Comparison of ENCODE assay signal across 32 cellular contexts in genomic region chr1:52576074-52576473, GRCh38. TPM values are rescaled to one million over a fixed set of nuclear protein-coding genes. Genes with fewer than 3 reads are reported as not detected.
"Had no signal": no experiment of that assay in that cellular context is flagged by ENCODE, and none has a peak within 500 bp of the region (broad histone marks: within the 10 kb centered on the region; RNA-seq: fewer than 3 reads in every experiment).

No MANE protein-coding gene starts in this region.

- H3K4me1 ChIP-seq: adrenal gland, gastrocnemius medialis, heart left ventricle had no signal

- H3K27me3 ChIP-seq: adrenal gland, body of pancreas, esophagus muscularis mucosa, foreskin keratinocyte, gastrocnemius medialis, heart left ventricle had no signal

- DNase-seq: activated CD4-positive, alpha-beta memory T cell treated with anti-CD3 and anti-CD28 coated beads, Interleukin-2, amount 10 ng/mL, durations not matched to agents 7 days and 5 days; activated CD4-positive, alpha-beta T cell treated with anti-CD3 and anti-CD28 coated beads for 1 hour; activated CD4-positive, alpha-beta T cell treated with anti-CD3 and anti-CD28 coated beads for 4 hours; activated CD4-positive, alpha-beta T cell treated with anti-CD3 and anti-CD28 coated beads, Interleukin-2, amount 10 ng/mL, durations not matched to agents 7 days and 5 days; activated CD4-positive, alpha-beta T cell treated with anti-CD3 and anti-CD28 coated beads, Interleukin-2, amount 50 U/mL, for 4 hours; activated CD8-positive, alpha-beta memory T cell treated with anti-CD3 and anti-CD28 coated beads, Interleukin-2, amount 50 U/mL, for 48 hours; activated gamma-delta T cell; activated naive CD4-positive, alpha-beta T cell; activated naive CD4-positive, alpha-beta T cell treated with anti-CD3 and anti-CD28 coated beads, Interleukin-2, amount 50 U/mL, for 16 hours; activated naive CD8-positive, alpha-beta T cell treated with anti-CD3 and anti-CD28 coated beads for 36 hours; activated naive CD8-positive, alpha-beta T cell treated with anti-CD3 and anti-CD28 coated beads, Interleukin-2, amount 50 U/mL, for 24 hours; activated T-cell treated with anti-CD3 and anti-CD28 coated beads for 4 hours; activated T-cell treated with anti-CD3 and anti-CD28 coated beads, Interleukin-2, amount 50 U/mL, for 24 hours; activated T-cell treated with anti-CD3 and anti-CD28 coated beads, Interleukin-2, amount 50 U/mL, for 72 hours; adrenal gland; amygdala; aorta; body of pancreas; caudate nucleus; cortex of kidney; dermis blood vessel endothelial cell; effector CD4-positive, alpha-beta T cell; effector memory CD8-positive, alpha-beta T cell; erythroblast; foreskin keratinocyte; gastrocnemius medialis; glutamatergic neuron; heart left ventricle; T-helper 1 cell; T-helper 2 cell had no signal

- H3K36me3 ChIP-seq: adrenal gland, esophagus muscularis mucosa, gastrocnemius medialis, heart left ventricle had no signal

- H3K9me3 Mint-ChIP-seq: activated naive CD8-positive, alpha-beta T cell treated with anti-CD3 and anti-CD28 coated beads for 36 hours; activated naive CD8-positive, alpha-beta T cell treated with anti-CD3 and anti-CD28 coated beads, Interleukin-2, amount 50 U/mL, for 24 hours; activated T-cell treated with anti-CD3 and anti-CD28 coated beads, Interleukin-2, amount 50 U/mL, for 24 hours; activated T-cell treated with anti-CD3 and anti-CD28 coated beads, Interleukin-2, amount 50 U/mL, for 72 hours; effector memory CD8-positive, alpha-beta T cell had no signal

- ATAC-seq: activated naive CD8-positive, alpha-beta T cell treated with anti-CD3 and anti-CD28 coated beads, Interleukin-2, amount 50 U/mL, for 24 hours; activated T-cell treated with anti-CD3 and anti-CD28 coated beads, Interleukin-2, amount 50 U/mL, for 72 hours; body of pancreas; effector memory CD8-positive, alpha-beta T cell; foreskin keratinocyte; gastrocnemius medialis; heart left ventricle had no signal

- H3K9me3 ChIP-seq: adrenal gland, body of pancreas, esophagus muscularis mucosa, gastrocnemius medialis, heart left ventricle had no signal

- H3K27ac Mint-ChIP-seq: activated CD4-positive, alpha-beta memory T cell treated with anti-CD3 and anti-CD28 coated beads, Interleukin-2, amount 10 ng/mL, durations not matched to agents 7 days and 5 days; activated CD4-positive, alpha-beta T cell treated with anti-CD3 and anti-CD28 coated beads, Interleukin-2, amount 10 ng/mL, durations not matched to agents 7 days and 5 days; activated naive CD8-positive, alpha-beta T cell treated with anti-CD3 and anti-CD28 coated beads for 36 hours; activated naive CD8-positive, alpha-beta T cell treated with anti-CD3 and anti-CD28 coated beads, Interleukin-2, amount 50 U/mL, for 24 hours; activated T-cell treated with anti-CD3 and anti-CD28 coated beads, Interleukin-2, amount 50 U/mL, for 24 hours; activated T-cell treated with anti-CD3 and anti-CD28 coated beads, Interleukin-2, amount 50 U/mL, for 72 hours; effector memory CD8-positive, alpha-beta T cell had no signal

- H3K4me3 Mint-ChIP-seq: activated CD4-positive, alpha-beta memory T cell treated with anti-CD3 and anti-CD28 coated beads, Interleukin-2, amount 10 ng/mL, durations not matched to agents 7 days and 5 days; activated CD4-positive, alpha-beta T cell treated with anti-CD3 and anti-CD28 coated beads, Interleukin-2, amount 10 ng/mL, durations not matched to agents 7 days and 5 days; activated naive CD8-positive, alpha-beta T cell treated with anti-CD3 and anti-CD28 coated beads for 36 hours; activated naive CD8-positive, alpha-beta T cell treated with anti-CD3 and anti-CD28 coated beads, Interleukin-2, amount 50 U/mL, for 24 hours; activated T-cell treated with anti-CD3 and anti-CD28 coated beads, Interleukin-2, amount 50 U/mL, for 24 hours; activated T-cell treated with anti-CD3 and anti-CD28 coated beads, Interleukin-2, amount 50 U/mL, for 72 hours; effector memory CD8-positive, alpha-beta T cell had no signal

- H3K27me3 Mint-ChIP-seq: activated CD4-positive, alpha-beta memory T cell treated with anti-CD3 and anti-CD28 coated beads, Interleukin-2, amount 10 ng/mL, durations not matched to agents 7 days and 5 days; activated CD4-positive, alpha-beta T cell treated with anti-CD3 and anti-CD28 coated beads, Interleukin-2, amount 10 ng/mL, durations not matched to agents 7 days and 5 days; activated naive CD8-positive, alpha-beta T cell treated with anti-CD3 and anti-CD28 coated beads for 36 hours; activated naive CD8-positive, alpha-beta T cell treated with anti-CD3 and anti-CD28 coated beads, Interleukin-2, amount 50 U/mL, for 24 hours; activated T-cell treated with anti-CD3 and anti-CD28 coated beads, Interleukin-2, amount 50 U/mL, for 24 hours; effector memory CD8-positive, alpha-beta T cell had no signal

- H3K27ac ChIP-seq: adrenal gland, body of pancreas, esophagus muscularis mucosa, foreskin keratinocyte, gastrocnemius medialis, heart left ventricle had no signal

- H3K4me3 ChIP-seq: adrenal gland, body of pancreas, esophagus muscularis mucosa, gastrocnemius medialis, heart left ventricle had no signal

RNA-seq across cellular contexts. Expression of gene SHISAL2A, which starts 56.9 kb away (rescaled TPM):
- total RNA-seq: body of pancreas, chondrocyte, dermis blood vessel endothelial cell, foreskin keratinocyte had no signal
